Comparison of ENCODE assay signal across 8 cellular contexts in the genomic region with DNA sequence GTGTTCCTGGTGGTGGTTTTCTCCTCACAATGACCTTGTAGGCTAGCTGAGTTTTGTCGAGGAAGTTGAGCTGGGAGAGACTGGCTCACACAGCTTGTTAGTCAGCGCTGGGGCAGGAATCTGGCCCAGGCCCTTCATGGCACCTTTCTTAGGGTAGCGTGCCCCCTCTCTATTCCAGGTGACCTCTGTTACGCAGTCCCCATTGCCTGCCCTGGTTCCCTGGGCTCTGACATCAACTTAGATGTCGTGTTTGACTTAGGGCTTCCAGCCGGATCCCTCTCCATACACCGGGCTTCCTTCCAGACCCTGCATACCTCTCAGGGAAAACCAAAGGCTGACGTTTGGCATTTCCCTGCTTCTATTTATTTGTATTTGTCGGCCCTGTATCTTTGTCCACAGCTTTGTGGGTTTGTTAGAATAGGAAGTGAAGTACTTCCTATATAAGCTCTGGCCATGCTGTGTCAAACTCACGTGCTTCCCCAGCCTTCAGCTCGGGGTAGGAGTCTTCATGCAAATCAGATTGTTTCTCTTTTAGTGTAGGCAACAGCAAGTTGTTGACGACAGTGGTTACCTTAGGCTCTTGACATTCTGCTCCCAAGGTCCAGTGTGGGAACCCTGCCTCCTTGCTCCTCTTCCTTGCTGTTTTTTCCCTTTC. TPM values are rescaled to one million over a fixed set of nuclear protein-coding genes. Genes with fewer than 3 reads are reported as not detected.
DNase-seq lines count a peak whose midpoint lies in the region; ATAC-seq, FAIRE-seq and TF ChIP-seq lines count a peak whose summit lies in the region.

No MANE protein-coding gene starts in this region.

- no peak for TF ChIP-seq EP300 in K562 (IDR thresholded peaks at IDR 0.05; ENCODE audit: low read length)
- peak in 1 of 4 donors; percentile 37 for TF ChIP-seq EP300 in upper lobe of left lung (IDR thresholded peaks at IDR 0.05)

- WGBS in K562 (ENCODE audit: insufficient coverage, low coverage, missing lambda C conversion rate) = 19% methylated on average over 12 of the region's 12 CpGs
- 5 to 13% methylated on average over 11 to 12 of the region's 12 CpGs for WGBS in upper lobe of left lung, 2 donors

- H3K4me2 ChIP-seq in K562 (ENCODE audit: insufficient read depth, low read length) = peak overlapping the region; percentile 65

- CTCF ChIA-PET in activated CD8-positive, alpha-beta memory T cell treated with anti-CD3 and anti-CD28 coated beads, Interleukin-2, amount 10 ng/mL, durations not matched to agents 7 days and 5 days (lab: Charles Lee) = interaction anchor here (1.1 to 5.3 kb wide), 7 partner anchors 8 to 33 kb away, joined by 3 to 32 read pairs (median 5); partner anchors contain the start of gene IGF2R
- CTCF ChIA-PET in K562 (lab: Yijun Ruan, JAX; ENCODE audit: low intra/inter-chr PET ratio) = interaction anchor here (0.6 kb wide), 1 partner anchor 15 kb away, joined by 3 read pairs; no protein-coding TSS in a partner anchor

- no peak for TF ChIP-seq RAD21 in K562 (CRISPR knock-in tag; conservative IDR thresholded peaks at IDR 0.05 in 1 of 2, IDR thresholded peaks at IDR 0.05 in 1 of 2)

- intact Hi-C loops in K562 (cut with micrococcal nuclease) (no loop called here), lower lobe of right lung (cut with DNase I) (no loop called here)

- ATAC-seq in activated CD8-positive, alpha-beta memory T cell treated with anti-CD3 and anti-CD28 coated beads, Interleukin-2, amount 10 ng/mL, durations not matched to agents 7 days and 5 days = peak; percentile 55
- ATAC-seq in HG02840 (IDR thresholded peaks at IDR 0.05; ENCODE audit: low FRiP score, unreplicated experiment) (peak; percentile 67), K562 (peak; percentile 40), lower lobe of right lung (peak; percentile 73 to 74), upper lobe of left lung (ENCODE audit: low FRiP score in 2 of 2) (peak; percentile 62 to 82)

- H3K27ac ChIP-seq in K562 (ENCODE audit: extremely low read depth, low read depth, low read length) = peak overlapping the region; percentile 71
- H3K27ac ChIP-seq in lower lobe of right lung = peak overlapping the region; percentile 78
- H3K27ac ChIP-seq in upper lobe of left lung = peak overlapping the region; percentile 76 to 85 (median 79)
- no peak overlapping the region for H3K27ac ChIP-seq in substantia nigra (ENCODE audit: low read depth, low read length, poor library complexity, severe bottlenecking)

- H3K4me3 Mint-ChIP-seq in activated CD8-positive, alpha-beta memory T cell treated with anti-CD3 and anti-CD28 coated beads, Interleukin-2, amount 10 ng/mL, durations not matched to agents 7 days and 5 days = peak overlapping the region; percentile 58

- H3K36me3 ChIP-seq in K562 (ENCODE audit: control insufficient read depth, insufficient read depth, low read length) = peaks cover 4% of the 10 kb centered on the region; the same call in 1 of the 3 replicates
- no peaks in the 10 kb centered on the region for H3K36me3 ChIP-seq in lower lobe of right lung
- no peaks in the 10 kb centered on the region for H3K36me3 ChIP-seq in upper lobe of left lung

- BruUV-seq in K562 (replicated peaks; lab: Mats Ljungman, UMichigan) = no TSS peak

- TF ChIP-seq CTCF in K562 (IDR thresholded peaks at IDR 0.05 in 2 of 3, conservative IDR thresholded peaks at IDR 0.05 in 1 of 3; ENCODE audit: insufficient read depth in 2 of 3, low read depth in 1 of 3, low read length in 3 of 3) (no peak), lower lobe of right lung (IDR thresholded peaks at IDR 0.05) (no peak), upper lobe of left lung (IDR thresholded peaks at IDR 0.05) (no peak)

- peak; percentile 15 for FAIRE-seq in K562 (lab: Jason Lieb, UNC)

- H4K20me1 ChIP-seq in K562 (replicated peaks; ENCODE audit: control insufficient read depth, insufficient read depth, low read length) = peaks cover 76% of the 10 kb centered on the region

- peak overlapping the region; percentile 86 for H3K27ac Mint-ChIP-seq in activated CD8-positive, alpha-beta memory T cell treated with anti-CD3 and anti-CD28 coated beads, Interleukin-2, amount 10 ng/mL, durations not matched to agents 7 days and 5 days

- peaks cover 99% of the 10 kb centered on the region for H3K79me2 ChIP-seq in K562 (ENCODE audit: control insufficient read depth, insufficient read depth, low read length)

- in situ Hi-C loops in K562 (cut with MboI) = no loop called here

- peaks cover 2% of the 10 kb centered on the region for H3K36me3 Mint-ChIP-seq in activated CD8-positive, alpha-beta memory T cell treated with anti-CD3 and anti-CD28 coated beads, Interleukin-2, amount 10 ng/mL, durations not matched to agents 7 days and 5 days

- peak; percentile 75 for DNase-seq in activated CD8-positive, alpha-beta memory T cell treated with anti-CD3 and anti-CD28 coated beads, Interleukin-2, amount 10 ng/mL, durations not matched to agents 7 days and 5 days
- DNase-seq in activated CD8-positive, alpha-beta memory T cell treated with anti-CD3 and anti-CD28 coated beads, Interleukin-2, amount 50 U/mL, for 48 hours = no peak
- DNase-seq in NOMO-1 treated with DMSO at 0.1 percent for 48 hours (lab: John Stamatoyannopoulos, UW; ENCODE audit: unreplicated experiment) (peak; percentile 79), K562 (ENCODE audit: extremely low read depth in 1 of 4, low spot score in 3 of 4) (peak in 2 of 4 experiments; percentile 61 to 74), lower lobe of right lung (peak; percentile 79), upper lobe of left lung (peak in 1 of 2 donors; percentile 83), substantia nigra (lab: John Stamatoyannopoulos, UW) (no peak)

- H3K9ac ChIP-seq in K562 (ENCODE audit: insufficient read depth in 1 of 2, low read depth in 2 of 2, low read length in 2 of 2) = peak overlapping the region; percentile 47 to 87

- peaks cover 17% of the 10 kb centered on the region for H3K9me1 ChIP-seq in K562 (ENCODE audit: control insufficient read depth, insufficient read depth, low read length)

- TF ChIP-seq POLR2A in K562 (conservative IDR thresholded peaks at IDR 0.05) = no peak
- TF ChIP-seq POLR2A in upper lobe of left lung (IDR thresholded peaks at IDR 0.05) = peak in 1 of 4 donors; percentile 44

- no peaks in the 10 kb centered on the region for H3K27me3 Mint-ChIP-seq in activated CD8-positive, alpha-beta memory T cell treated with anti-CD3 and anti-CD28 coated beads, Interleukin-2, amount 10 ng/mL, durations not matched to agents 7 days and 5 days

- H3K9me3 ChIP-seq in K562 (replicated peaks; ENCODE audit: control insufficient read depth, insufficient read depth, low read depth, low read length) (no peaks in the 10 kb centered on the region), lower lobe of right lung (no peaks in the 10 kb centered on the region), upper lobe of left lung (no peaks in the 10 kb centered on the region)

- H2AFZ ChIP-seq in K562 (ENCODE audit: low read depth, low read length) = peak overlapping the region; percentile 27

- H3K9me3 Mint-ChIP-seq in activated CD8-positive, alpha-beta memory T cell treated with anti-CD3 and anti-CD28 coated beads, Interleukin-2, amount 10 ng/mL, durations not matched to agents 7 days and 5 days (ENCODE audit: low read depth) = no peaks in the 10 kb centered on the region

- H3K4me1 ChIP-seq in K562 (replicated peaks in 1 of 2; ENCODE audit: control insufficient read depth in 2 of 2, insufficient read depth in 2 of 2, low read length in 2 of 2) (peaks cover 58 to 82% of the 10 kb centered on the region in 2 experiments), lower lobe of right lung (peaks cover 94% of the 10 kb centered on the region), upper lobe of left lung (peaks cover 82 to 95% (median 83%) of the 10 kb centered on the region in 4 donors)

- H3K4me3 ChIP-seq in K562 (no peak overlapping the region), lower lobe of right lung (peak overlapping the region; percentile 32), upper lobe of left lung (peak overlapping the region in 2 of 4 donors; percentile 18 to 23)

- H3K4me1 Mint-ChIP-seq in activated CD8-positive, alpha-beta memory T cell treated with anti-CD3 and anti-CD28 coated beads, Interleukin-2, amount 10 ng/mL, durations not matched to agents 7 days and 5 days = peaks cover 93% of the 10 kb centered on the region

- POLR2A ChIA-PET in K562 (lab: Yijun Ruan, JAX) = interaction anchor here (0.6 to 8.1 kb wide), 11 partner anchors 8 to 304 kb away, joined by 3 to 84 read pairs (median 3); no protein-coding TSS in a partner anchor

- H3K27me3 ChIP-seq in K562 (ENCODE audit: control insufficient read depth in 2 of 2, insufficient read depth in 2 of 2, low read length in 2 of 2) (no peaks in the 10 kb centered on the region), lower lobe of right lung (ENCODE audit: low read depth) (no peaks in the 10 kb centered on the region), upper lobe of left lung (no peaks in the 10 kb centered on the region)

TF ChIP-seq in K562, 482 proteins besides CTCF, POLR2A, EP300 and RAD21 (continues in another document):
- TF ChIP-seq MTA1 (IDR thresholded peaks at IDR 0.05; ENCODE audit: borderline replicate concordance) (no peak), SPI1 (IDR thresholded peaks at IDR 0.05; ENCODE audit: borderline replicate concordance, low read depth, low read length) (peak; percentile 74; the same call in 1 of the 2 replicates), CREM (IDR thresholded peaks at IDR 0.05; ENCODE audit: low read depth) (peak; percentile 38)

RNA-seq across cellular contexts. Expression of gene IGF2R, which starts 12.8 kb away (rescaled TPM):
- total RNA-seq in activated CD8-positive, alpha-beta memory T cell treated with anti-CD3 and anti-CD28 coated beads, Interleukin-2, amount 10 ng/mL, durations not matched to agents 7 days and 5 days = 10 to 100 TPM; 74.5 to 83.1 TPM
- total RNA-seq in K562 (2011; cell fraction: chromatin; rRNA removed; ENCODE audit: low replicate concordance) = 302 and 333 TPM in 2 replicates
- total RNA-seq in K562 (2011; cell fraction: nucleolus; rRNA removed) = 228 and 239 TPM in 2 replicates
- total RNA-seq in K562 (2011; cell fraction: nucleoplasm; rRNA removed) = 228 and 238 TPM in 2 replicates
- 36.9 and 41.3 TPM in 2 replicates for total RNA-seq in K562 (2014; rRNA removed)
- total RNA-seq in K562 (2014; rRNA removed; fragmentation: Illumina TruSeq; extraction: Trizol) = 34.4 and 37.8 TPM in 2 replicates
- 34.5 and 37.5 TPM in 2 replicates for total RNA-seq in K562 (2015; rRNA removed; fragmentation: Illumina TruSeq; extraction: Trizol)
- 84.7 and 92.3 TPM in 2 replicates for total RNA-seq in K562 (2021)
- 13.2 and 16.7 TPM in 2 replicates for polyA plus RNA-seq in K562 (2011; rRNA removed)
- polyA plus RNA-seq in K562 (2011; cell fraction: cytosol; rRNA removed) = 12.7 and 14.5 TPM in 2 replicates
- polyA plus RNA-seq in K562 (2011; cell fraction: nucleus; rRNA removed) = 55.4 and 71.5 TPM in 2 replicates
- polyA plus RNA-seq in K562 (2012) = 57.1 and 73.0 TPM in 2 replicates
- 60.4 and 68.9 TPM in 2 replicates for polyA plus RNA-seq in K562 (2014; fragmentation: Illumina TruSeq; extraction: Trizol)
- 1 to 10 TPM; 3.5 to 3.6 TPM for polyA plus RNA-seq in K562 (2014; fragmentation: Nextera tagmentation; extraction: Ambion mirVana)
- 30.3 and 31.0 TPM in 2 replicates for polyA plus RNA-seq in K562 (2014; rRNA removed)
- 48.1 and 64.9 TPM in 2 replicates for polyA minus RNA-seq in K562 (2011; rRNA and poly(A)+ RNA removed)
- 47.2 and 72.7 TPM in 2 replicates for polyA minus RNA-seq in K562 (2011; cell fraction: cytosol; rRNA and poly(A)+ RNA removed)
- 108 and 127 TPM in 2 replicates for polyA minus RNA-seq in K562 (2011; cell fraction: nucleus; rRNA and poly(A)+ RNA removed)
- 156 TPM for total RNA-seq in lower lobe of right lung
- 100 to 1,000 TPM; 103 to 150 (median 128) TPM for total RNA-seq in upper lobe of left lung

Comparison
In these comparisons a context has a peak if more than half of its experiments do, and no peak if none do; other contexts are left out.
1. DNase-seq: peak in activated CD8-positive, alpha-beta memory T cell treated with anti-CD3 and anti-CD28 coated beads, Interleukin-2, amount 10 ng/mL, durations not matched to agents 7 days and 5 days (single experiment), NOMO-1 treated with DMSO at 0.1 percent for 48 hours (single experiment) and lower lobe of right lung (single experiment); none in activated CD8-positive, alpha-beta memory T cell treated with anti-CD3 and anti-CD28 coated beads, Interleukin-2, amount 50 U/mL, for 48 hours (single experiment) and substantia nigra (0 of 49).
2. Peak in every context shown above with its lines, with median percentiles within 50 percentile points of each other: ATAC-seq.